Comparison of ENCODE assay signal across 16 cellular contexts in genomic region chr2:112020561-112020960, GRCh38. TPM values are rescaled to one million over a fixed set of nuclear protein-coding genes. Genes with fewer than 3 reads are reported as not detected.
DNase-seq lines count a peak whose midpoint lies in the region; ATAC-seq and TF ChIP-seq lines count a peak whose summit lies in the region.
"Had no signal": no experiment of that assay in that cellular context is flagged by ENCODE, and none has a peak within 500 bp of the region (broad histone marks: within the 10 kb centered on the region; RNA-seq: fewer than 3 reads in every experiment).

No MANE protein-coding gene starts in this region.

- H3K27me3 ChIP-seq in PC-9 (ENCODE audit: insufficient read depth, low read depth) (no peaks in the 10 kb centered on the region), heart right ventricle (no peaks in the 10 kb centered on the region)

- ATAC-seq in heart right ventricle, result no peak
- ATAC-seq: CD8-positive, alpha-beta T cell had no signal

- H3K27ac Mint-ChIP-seq in endothelial cell (ENCODE audit: unreplicated experiment), result peak overlapping the region; percentile 7
- H3K27ac Mint-ChIP-seq: CD8-positive, alpha-beta T cell; stimulated activated naive CD8-positive, alpha-beta T cell treated with anti-CD3 and anti-CD28 coated beads, Interleukin-15, Interleukin-2, amounts not matched to agents 100 ng/mL and 50 ng/mL, for 24 hours had no signal

- no peak overlapping the region for H3K4me3 Mint-ChIP-seq in endothelial cell (ENCODE audit: unreplicated experiment)
- H3K4me3 Mint-ChIP-seq: CD8-positive, alpha-beta T cell; stimulated activated naive CD8-positive, alpha-beta T cell treated with anti-CD3 and anti-CD28 coated beads, Interleukin-15, Interleukin-2, amounts not matched to agents 100 ng/mL and 50 ng/mL, for 24 hours had no signal

- H3K4me1 Mint-ChIP-seq in endothelial cell (ENCODE audit: unreplicated experiment), result peaks cover 37% of the 10 kb centered on the region

- no peaks in the 10 kb centered on the region for H3K9me3 ChIP-seq in PC-9 (ENCODE audit: insufficient read depth, low read depth)
- H3K9me3 ChIP-seq in heart right ventricle, result no peaks in the 10 kb centered on the region
- H3K9me3 ChIP-seq: MG63 had no signal

- H3K4me1 ChIP-seq in PC-9 (replicated peaks; ENCODE audit: insufficient read depth) (peaks cover 31% of the 10 kb centered on the region), heart right ventricle (peaks cover 0 to 33% (median 0%) of the 10 kb centered on the region in 9 donors)

- no TSS peak for BruUV-seq in PC-9 (replicated peaks; lab: Mats Ljungman, UMichigan)

- 0 out of 2 replicates have a peak, but pooled peaks have one; percentile 23 for TF ChIP-seq CTCF in PC-9 (conservative IDR thresholded peaks at IDR 0.05)
- peak; percentile 13 for TF ChIP-seq CTCF in endothelial cell (IDR thresholded peaks at IDR 0.05; ENCODE audit: unreplicated experiment)
- TF ChIP-seq CTCF in retinal pigment epithelial cell (conservative IDR thresholded peaks at IDR 0.05; ENCODE audit: low read depth, low read length), result peak; percentile 39
- no peak for TF ChIP-seq CTCF in heart right ventricle (IDR thresholded peaks at IDR 0.05)

- H3K36me3 Mint-ChIP-seq in endothelial cell (ENCODE audit: low read depth, unreplicated experiment), result peaks cover 15% of the 10 kb centered on the region
- H3K36me3 Mint-ChIP-seq: CD8-positive, alpha-beta T cell had no signal

- H3K79me2 ChIP-seq in PC-9 (ENCODE audit: low read depth), result no peaks in the 10 kb centered on the region

- H3K27ac ChIP-seq in PC-9, result no peak overlapping the region
- no peak overlapping the region for H3K27ac ChIP-seq in heart right ventricle
- H3K27ac ChIP-seq: 22Rv1 had no signal

- 80 to 93% methylated on average over 3 of the region's 3 CpGs for WGBS in heart right ventricle, 2 donors

- H3K4me3 ChIP-seq in PC-9 (no peak overlapping the region), retinal pigment epithelial cell (ENCODE audit: low read length) (no peak overlapping the region), heart right ventricle (no peak overlapping the region)
- H3K4me3 ChIP-seq: MG63 had no signal

- DNase-seq in DMS 273 (lab: John Stamatoyannopoulos, UW; ENCODE audit: unreplicated experiment), result peak; percentile 23
- DNase-seq in DMS 273 treated with DMSO at 0.1 percent for 48 hours (lab: John Stamatoyannopoulos, UW), result no peak
- no peak for DNase-seq in PC-9
- peak; percentile 36 for DNase-seq in endothelial cell (ENCODE audit: low spot score)
- DNase-seq in retinal pigment epithelial cell (ENCODE audit: low read depth), result no peak
- DNase-seq in heart right ventricle, result no peak
- DNase-seq in MV-4-11 (lab: John Stamatoyannopoulos, UW), result no peak
- DNase-seq in stimulated activated CD4-positive, alpha-beta T cell treated with anti-CD3 and anti-CD28 coated beads, Interleukin-2, amount 100 ng/mL, for 24 hours, result no peak
- DNase-seq: activated naive CD4-positive, alpha-beta T cell treated with anti-CD3 and anti-CD28 coated beads, Interleukin-2, amount 50 U/mL, for 16 hours; CD8-positive, alpha-beta T cell; mesenchymal stem cell; MG63; NCI-H2171; nucleus accumbens had no signal

- no peaks in the 10 kb centered on the region for H4K20me1 ChIP-seq in PC-9 (ENCODE audit: insufficient read depth)

- H3K9me2 ChIP-seq in PC-9 (ENCODE audit: insufficient read depth), result no peaks in the 10 kb centered on the region

- no peaks in the 10 kb centered on the region for H3K36me3 ChIP-seq in PC-9 (ENCODE audit: low read depth)
- H3K36me3 ChIP-seq in heart right ventricle, result peaks cover 0 to 70% (median 5%) of the 10 kb centered on the region in 9 donors
- H3K36me3 ChIP-seq: MG63 had no signal

- H3K9me3 Mint-ChIP-seq in endothelial cell (ENCODE audit: unreplicated experiment), result no peaks in the 10 kb centered on the region
- H3K9me3 Mint-ChIP-seq: CD8-positive, alpha-beta T cell; stimulated activated naive CD8-positive, alpha-beta T cell treated with anti-CD3 and anti-CD28 coated beads, Interleukin-15, Interleukin-2, amounts not matched to agents 100 ng/mL and 50 ng/mL, for 24 hours had no signal

- H2AFZ ChIP-seq in PC-9, result no peak overlapping the region

- intact Hi-C loops in PC-9 (cut with micrococcal nuclease; ENCODE audit: unreplicated experiment), result no loop called here
- intact Hi-C loops in heart right ventricle (cut with DNase I), result no loop called here

- peaks cover 4% of the 10 kb centered on the region for H3K27me3 Mint-ChIP-seq in endothelial cell (ENCODE audit: unreplicated experiment)

- POLR2A ChIA-PET in PC-9 (lab: Charles Lee; ENCODE audit: unreplicated experiment), result no interaction called here

- CTCF ChIA-PET in PC-9 (lab: Charles Lee), result no interaction called here

- no peak overlapping the region for H3K4me2 ChIP-seq in PC-9

- H3F3A ChIP-seq in PC-9 (ENCODE audit: insufficient read depth, low read depth), result peaks cover 10% of the 10 kb centered on the region; the same call in 1 of the 2 replicates

RNA-seq across cellular contexts. Expression of gene TMEM87B, which starts 34.5 kb away (rescaled TPM):
- 20.1 and 24.4 TPM in 2 replicates for total RNA-seq in PC-9 (2021)
- total RNA-seq in endothelial cell (ENCODE audit: unreplicated experiment), result 22.6 TPM
- total RNA-seq in heart right ventricle, result 10 to 100 TPM in 2 of 10 donors, 1 to 10 TPM in 8; 4.4 to 11.1 (median 5.7) TPM
- polyA plus RNA-seq in heart right ventricle, result 1 to 10 TPM; 4.8 to 6.0 TPM

Comparison
In these comparisons a context has a peak if more than half of its experiments do, and no peak if none do; other contexts are left out.
1. DNase-seq: peak in DMS 273 (single experiment) and endothelial cell (single experiment); none in DMS 273 treated with DMSO at 0.1 percent for 48 hours (single experiment), PC-9 (0 of 2), retinal pigment epithelial cell (single experiment), heart right ventricle (0 of 2), MV-4-11 (single experiment) and stimulated activated CD4-positive, alpha-beta T cell treated with anti-CD3 and anti-CD28 coated beads, Interleukin-2, amount 100 ng/mL, for 24 hours (0 of 2).
2. CTCF ChIP-seq: peak in PC-9 (single experiment), endothelial cell (single experiment) and retinal pigment epithelial cell (single experiment); none in heart right ventricle (0 of 9).